In the genomic region with DNA sequence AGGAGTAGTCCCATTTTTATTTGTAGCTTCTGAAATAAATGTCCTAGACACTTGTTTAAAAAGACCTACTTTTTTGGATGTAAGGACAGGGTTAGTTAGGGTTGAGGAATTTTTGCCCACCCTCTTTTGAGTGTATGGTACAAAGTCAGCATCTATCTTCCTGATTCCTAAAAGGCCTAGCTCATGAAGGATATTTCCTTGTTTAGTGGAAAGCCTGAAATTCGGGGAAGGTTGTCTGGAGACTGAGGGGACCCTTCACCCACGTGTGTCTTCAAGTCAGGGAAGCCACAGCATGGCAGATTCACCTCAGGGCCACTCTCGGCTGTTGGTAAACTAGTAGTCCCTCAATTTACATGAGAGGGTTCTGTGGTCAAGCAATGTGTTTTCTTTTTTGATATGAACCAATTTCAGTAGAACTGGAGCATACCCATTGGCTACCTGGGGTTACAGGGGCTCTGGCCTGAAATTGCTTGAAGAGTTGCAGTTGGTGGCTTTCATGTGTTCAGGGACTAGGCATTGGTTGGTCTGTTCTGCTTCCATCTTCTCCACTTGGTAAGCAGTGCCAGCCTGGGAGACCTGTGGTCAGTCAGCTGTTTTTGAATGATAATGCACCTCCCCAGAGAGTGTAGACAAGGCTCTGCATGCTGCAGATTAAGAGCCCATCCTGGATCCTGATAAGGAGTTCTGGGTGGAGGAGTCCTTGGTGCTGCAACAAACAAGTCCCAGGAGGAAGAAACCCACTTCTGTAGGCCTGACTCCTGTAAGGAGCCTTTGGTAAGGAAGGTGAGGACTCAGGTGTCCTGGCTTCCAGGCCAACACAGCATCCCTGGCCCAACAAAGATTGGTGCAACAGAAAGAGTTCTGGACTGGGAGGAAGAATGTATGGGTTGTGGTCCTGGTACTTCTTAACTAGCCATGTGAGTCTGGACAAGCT, we compare ENCODE assay signal across 15 cellular contexts. TPM values are rescaled to one million over a fixed set of nuclear protein-coding genes. Genes with fewer than 3 reads are reported as not detected.
A peak's percentile ranks its signal among the peaks of the same experiment; 100 is the strongest.
DNase-seq lines count a peak whose midpoint lies in the region; ATAC-seq, FAIRE-seq and TF ChIP-seq lines count a peak whose summit lies in the region.
"Had no signal": no experiment of that assay in that cellular context is flagged by ENCODE, and none has a peak within 500 bp of the region (broad histone marks: within the 10 kb centered on the region; RNA-seq: fewer than 3 reads in every experiment).

No MANE protein-coding gene starts in this region.

- TF ChIP-seq POLR2A in sigmoid colon (IDR thresholded peaks at IDR 0.05), result no peak

- peaks cover 35% of the 10 kb centered on the region for H3K36me3 ChIP-seq in CD4-positive, alpha-beta memory T cell (ENCODE audit: insufficient read depth, low read length)
- peaks cover 13 to 43% (median 21%) of the 10 kb centered on the region in 3 experiments for H3K36me3 ChIP-seq in naive thymus-derived CD4-positive, alpha-beta T cell (ENCODE audit: control insufficient read depth in 2 of 3, insufficient read depth in 3 of 3, low read length in 3 of 3)
- peaks cover 8 to 33% (median 15%) of the 10 kb centered on the region in 4 donors for H3K36me3 ChIP-seq in sigmoid colon

- no peaks in the 10 kb centered on the region for H3K9me3 ChIP-seq in CD4-positive, alpha-beta memory T cell (ENCODE audit: control insufficient read depth in 1 of 2, low read length in 2 of 2)
- H3K9me3 ChIP-seq in naive thymus-derived CD4-positive, alpha-beta T cell (ENCODE audit: control insufficient read depth in 2 of 3, low read length in 3 of 3), result no peaks in the 10 kb centered on the region
- no peaks in the 10 kb centered on the region for H3K9me3 ChIP-seq in sigmoid colon

- H3K4me3 ChIP-seq in CD4-positive, alpha-beta memory T cell (ENCODE audit: low read length in 2 of 2), result no peak overlapping the region
- H3K4me3 ChIP-seq in naive thymus-derived CD4-positive, alpha-beta T cell (ENCODE audit: low read length), result no peak overlapping the region
- no peak overlapping the region for H3K4me3 ChIP-seq in sigmoid colon

- peaks cover 48 to 49% of the 10 kb centered on the region in 2 donors for H3K36me3 Mint-ChIP-seq in CD4-positive, alpha-beta memory T cell
- H3K36me3 Mint-ChIP-seq in activated CD4-positive, alpha-beta memory T cell treated with anti-CD3 and anti-CD28 coated beads, Interleukin-2, amount 10 ng/mL, durations not matched to agents 7 days and 5 days (ENCODE audit: low read depth), result peaks cover 70% of the 10 kb centered on the region
- peaks cover 10 to 59% (median 42%) of the 10 kb centered on the region in 5 donors for H3K36me3 Mint-ChIP-seq in naive thymus-derived CD4-positive, alpha-beta T cell

- H3K4me1 ChIP-seq in CD4-positive, alpha-beta memory T cell (ENCODE audit: insufficient read depth, low read length), result peaks cover 55% of the 10 kb centered on the region
- H3K4me1 ChIP-seq in naive thymus-derived CD4-positive, alpha-beta T cell (ENCODE audit: control insufficient read depth in 2 of 2, insufficient read depth in 2 of 2, low read length in 2 of 2), result peaks cover 23 to 30% of the 10 kb centered on the region in 2 donors
- peaks cover 0 to 39% (median 31%) of the 10 kb centered on the region in 4 donors for H3K4me1 ChIP-seq in sigmoid colon

- H3K27ac Mint-ChIP-seq in CD4-positive, alpha-beta memory T cell, result peak overlapping the region; percentile 73 to 100 (median 87)
- peak overlapping the region; percentile 31 for H3K27ac Mint-ChIP-seq in activated CD4-positive, alpha-beta memory T cell treated with anti-CD3 and anti-CD28 coated beads, Interleukin-2, amount 10 ng/mL, durations not matched to agents 7 days and 5 days
- H3K27ac Mint-ChIP-seq in naive thymus-derived CD4-positive, alpha-beta T cell, result peak overlapping the region; percentile 25 to 100 (median 97)

- intact Hi-C loops in CD4-positive, alpha-beta memory T cell (cut with micrococcal nuclease), result no loop called here
- intact Hi-C loops in naive thymus-derived CD4-positive, alpha-beta T cell (cut with micrococcal nuclease), result no loop called here
- intact Hi-C loops in sigmoid colon (cut with DNase I), result no loop called here

- no peaks in the 10 kb centered on the region for H3K27me3 Mint-ChIP-seq in CD4-positive, alpha-beta memory T cell
- no peaks in the 10 kb centered on the region for H3K27me3 Mint-ChIP-seq in activated CD4-positive, alpha-beta memory T cell treated with anti-CD3 and anti-CD28 coated beads, Interleukin-2, amount 10 ng/mL, durations not matched to agents 7 days and 5 days
- no peaks in the 10 kb centered on the region for H3K27me3 Mint-ChIP-seq in naive thymus-derived CD4-positive, alpha-beta T cell
- H3K27me3 Mint-ChIP-seq: central memory CD8-positive, alpha-beta T cell had no signal

- peaks cover 0 to 3% (median 0%) of the 10 kb centered on the region in 8 donors for H3K9me3 Mint-ChIP-seq in CD4-positive, alpha-beta memory T cell
- no peaks in the 10 kb centered on the region for H3K9me3 Mint-ChIP-seq in activated CD4-positive, alpha-beta memory T cell treated with anti-CD3 and anti-CD28 coated beads, Interleukin-2, amount 10 ng/mL, durations not matched to agents 7 days and 5 days
- peaks cover 0 to 5% (median 0%) of the 10 kb centered on the region in 11 donors for H3K9me3 Mint-ChIP-seq in naive thymus-derived CD4-positive, alpha-beta T cell
- H3K9me3 Mint-ChIP-seq: central memory CD8-positive, alpha-beta T cell had no signal

- CTCF ChIA-PET in CD4-positive, alpha-beta memory T cell (lab: Charles Lee; ENCODE audit: partially characterized antibody), result interaction anchor here (8.5 to 10.1 kb wide), 4 partner anchors 12 to 42 kb away, joined by 141 to 271 read pairs (median 216); no protein-coding TSS in a partner anchor
- CTCF ChIA-PET in activated CD4-positive, alpha-beta memory T cell treated with anti-CD3 and anti-CD28 coated beads, Interleukin-2, amount 10 ng/mL, durations not matched to agents 7 days and 5 days (lab: Charles Lee), result interaction anchor here (6.2 to 8.2 kb wide), 3 partner anchors 12 to 42 kb away, joined by 99 to 146 read pairs (median 135); no protein-coding TSS in a partner anchor
- CTCF ChIA-PET in naive thymus-derived CD4-positive, alpha-beta T cell (lab: Charles Lee), result interaction anchor here (1.1 to 9.5 kb wide), 7 partner anchors 9 to 42 kb away, joined by 7 to 160 read pairs (median 14); no protein-coding TSS in a partner anchor

- DNase-seq in CD4-positive, alpha-beta memory T cell, result peak in 1 of 5 donors; percentile 6
- DNase-seq in GM19239 (ENCODE audit: insufficient read length, low spot score) (no peak), RPMI8226 (no peak), DMS 273 (lab: John Stamatoyannopoulos, UW; ENCODE audit: unreplicated experiment) (no peak), AG08395 (ENCODE audit: low spot score) (no peak), sigmoid colon (no peak)
- DNase-seq in activated CD4-positive, alpha-beta memory T cell treated with anti-CD3 and anti-CD28 coated beads, Interleukin-2, amount 10 ng/mL, durations not matched to agents 7 days and 5 days, result no peak
- DNase-seq in naive thymus-derived CD4-positive, alpha-beta T cell, result no peak
- DNase-seq: HCEC 1CT; mammary epithelial cell; NCI-H1417; NCI-H510A; stimulated activated CD4-positive, alpha-beta T cell treated with anti-CD3 and anti-CD28 coated beads, Interleukin-2, amount 100 ng/mL, for 48 hours had no signal

- H3K27me3 ChIP-seq in CD4-positive, alpha-beta memory T cell (ENCODE audit: insufficient read depth, low read length), result no peaks in the 10 kb centered on the region
- H3K27me3 ChIP-seq in naive thymus-derived CD4-positive, alpha-beta T cell (ENCODE audit: control insufficient read depth in 2 of 2, insufficient read depth in 2 of 2, low read length in 2 of 2), result no peaks in the 10 kb centered on the region
- no peaks in the 10 kb centered on the region for H3K27me3 ChIP-seq in sigmoid colon

- no peak overlapping the region for H3K27ac ChIP-seq in CD4-positive, alpha-beta memory T cell (ENCODE audit: low read depth, low read length)
- peak overlapping the region; percentile 43 for H3K27ac ChIP-seq in naive thymus-derived CD4-positive, alpha-beta T cell (ENCODE audit: low read depth, low read length)
- peak overlapping the region in 2 of 4 donors; percentile 100 for H3K27ac ChIP-seq in sigmoid colon

- no peak for TF ChIP-seq EP300 in sigmoid colon (IDR thresholded peaks at IDR 0.05)

- peak; percentile 4 for FAIRE-seq in GM19239 (lab: Jason Lieb, UNC)
- FAIRE-seq: HTR-8/SVneo had no signal

- ATAC-seq in naive thymus-derived CD4-positive, alpha-beta T cell, result no peak

- peak overlapping the region in 1 of 8 donors; percentile 47 for H3K4me3 Mint-ChIP-seq in CD4-positive, alpha-beta memory T cell
- H3K4me3 Mint-ChIP-seq in activated CD4-positive, alpha-beta memory T cell treated with anti-CD3 and anti-CD28 coated beads, Interleukin-2, amount 10 ng/mL, durations not matched to agents 7 days and 5 days, result no peak overlapping the region
- peak overlapping the region; percentile 2 to 99 (median 68) for H3K4me3 Mint-ChIP-seq in naive thymus-derived CD4-positive, alpha-beta T cell

- TF ChIP-seq CTCF in sigmoid colon (IDR thresholded peaks at IDR 0.05), result no peak

- WGBS in sigmoid colon, 2 donors, result 74 to 78% methylated on average over 3 of the region's 3 CpGs

- peaks cover 43 to 73% (median 58%) of the 10 kb centered on the region in 4 donors for H3K4me1 Mint-ChIP-seq in CD4-positive, alpha-beta memory T cell
- peaks cover 42% of the 10 kb centered on the region for H3K4me1 Mint-ChIP-seq in activated CD4-positive, alpha-beta memory T cell treated with anti-CD3 and anti-CD28 coated beads, Interleukin-2, amount 10 ng/mL, durations not matched to agents 7 days and 5 days
- H3K4me1 Mint-ChIP-seq in naive thymus-derived CD4-positive, alpha-beta T cell, result peaks cover 48 to 69% (median 56%) of the 10 kb centered on the region in 7 donors

- POLR2A ChIA-PET in CD4-positive, alpha-beta memory T cell (lab: Charles Lee; ENCODE audit: partially characterized antibody), result interaction anchor here (1.5 to 14.1 kb wide), 5 partner anchors 12 to 40 kb away, joined by 5 to 1407 read pairs (median 261); no protein-coding TSS in a partner anchor
- POLR2A ChIA-PET in activated CD4-positive, alpha-beta memory T cell treated with anti-CD3 and anti-CD28 coated beads, Interleukin-2, amount 10 ng/mL, durations not matched to agents 7 days and 5 days (lab: Charles Lee), result interaction anchor here (9.3 to 10.0 kb wide), 2 partner anchors 12 to 30 kb away, joined by 433 to 646 read pairs; no protein-coding TSS in a partner anchor
- POLR2A ChIA-PET in naive thymus-derived CD4-positive, alpha-beta T cell (lab: Charles Lee), result interaction anchor here (0.8 to 24.2 kb wide), 5 partner anchors 10 to 315 kb away, joined by 3 to 1812 read pairs (median 199); a partner anchor contains a TSS

RNA-seq across cellular contexts. Expression of a gene that starts 6.3 kb away (rescaled TPM):
- 100 to 1,000 TPM; 197 to 201 TPM for total RNA-seq in CD4-positive, alpha-beta memory T cell
- 100 to 1,000 TPM; 123 to 288 TPM for polyA plus RNA-seq in CD4-positive, alpha-beta memory T cell
- total RNA-seq in activated CD4-positive, alpha-beta memory T cell treated with anti-CD3 and anti-CD28 coated beads, Interleukin-2, amount 10 ng/mL, durations not matched to agents 7 days and 5 days, result 100 to 1,000 TPM; 116 TPM
- total RNA-seq in naive thymus-derived CD4-positive, alpha-beta T cell, result 100 to 1,000 TPM; 141 to 654 (median 241) TPM
- 100 to 1,000 TPM; 118 to 211 TPM for polyA plus RNA-seq in naive thymus-derived CD4-positive, alpha-beta T cell
- total RNA-seq in sigmoid colon, result 100 to 1,000 TPM in 3 of 4 donors, 10 to 100 TPM in 1; 66.0 to 397 (median 180) TPM
- 10 to 100 TPM; 37.2 to 81.0 (median 63.7) TPM for polyA plus RNA-seq in sigmoid colon

RNA-seq across cellular contexts. Expression of a gene that starts 39.3 kb away (rescaled TPM):
- total RNA-seq in CD4-positive, alpha-beta memory T cell, result not detected
- polyA plus RNA-seq in CD4-positive, alpha-beta memory T cell, result not detected
- under 1 TPM; 0.23 to 0.45 TPM for total RNA-seq in activated CD4-positive, alpha-beta memory T cell treated with anti-CD3 and anti-CD28 coated beads, Interleukin-2, amount 10 ng/mL, durations not matched to agents 7 days and 5 days
- total RNA-seq in naive thymus-derived CD4-positive, alpha-beta T cell, result not detected
- not detected for polyA plus RNA-seq in naive thymus-derived CD4-positive, alpha-beta T cell
- total RNA-seq in sigmoid colon, result 10 to 100 TPM; 32.9 to 64.5 (median 40.4) TPM
- polyA plus RNA-seq in sigmoid colon, result 10 to 100 TPM in 2 of 3 donors, 1 to 10 TPM in 1; 9.5 to 30.6 (median 17.5) TPM
- polyA plus RNA-seq: mammary epithelial cell had no signal

Comparison
In these comparisons a context has a peak if more than half of its experiments do, and no peak if none do; other contexts are left out.
1. H3K27ac Mint-ChIP-seq: peak in every context shown above with its lines; median percentile 97 in naive thymus-derived CD4-positive, alpha-beta T cell; 87 in CD4-positive, alpha-beta memory T cell; 31 in activated CD4-positive, alpha-beta memory T cell treated with anti-CD3 and anti-CD28 coated beads, Interleukin-2, amount 10 ng/mL, durations not matched to agents 7 days and 5 days.
2. RNA of a gene that starts 39.3 kb away (total RNA-seq): 32.9 to 64.5 TPM in sigmoid colon; 0.23 to 0.45 TPM in activated CD4-positive, alpha-beta memory T cell treated with anti-CD3 and anti-CD28 coated beads, Interleukin-2, amount 10 ng/mL, durations not matched to agents 7 days and 5 days, not detected in CD4-positive, alpha-beta memory T cell and not detected in naive thymus-derived CD4-positive, alpha-beta T cell; every median in the first group is over 10 times any median in the second.